ENCODE assay signal across 20 cellular contexts in genomic region chr12:107593713-107594381, GRCh38.
DNase-seq lines count a peak whose midpoint lies in the region; ATAC-seq, FAIRE-seq and TF ChIP-seq lines count a peak whose summit lies in the region.
"Had no signal": no experiment of that assay in that cellular context is flagged by ENCODE, and none has a peak within 500 bp of the region (broad histone marks: within the 10 kb centered on the region; RNA-seq: fewer than 3 reads in every experiment).

No MANE protein-coding gene starts in this region.

- no peak for TF ChIP-seq CTCF in A549 (IDR thresholded peaks at IDR 0.05)

- no peak for FAIRE-seq in A549 (lab: Jason Lieb, UNC)

- WGBS in A549 (ENCODE audit: missing lambda C conversion rate), result 75% methylated on average over 7 of the region's 7 CpGs

- TF ChIP-seq RAD21 in A549 (conservative IDR thresholded peaks at IDR 0.05 in 1 of 2, IDR thresholded peaks at IDR 0.05 in 1 of 2) (no peak), Ishikawa (IDR thresholded peaks at IDR 0.05; ENCODE audit: low read depth) (no peak)

- H3K27me3 Mint-ChIP-seq in CD8-positive, alpha-beta memory T cell, result peaks cover 0 to 3% of the 10 kb centered on the region in 2 donors
- no peaks in the 10 kb centered on the region for H3K27me3 Mint-ChIP-seq in activated T-cell treated with anti-CD3 and anti-CD28 coated beads, Interleukin-2, amount 50 U/mL, for 24 hours
- H3K27me3 Mint-ChIP-seq: activated naive CD8-positive, alpha-beta T cell treated with anti-CD3 and anti-CD28 coated beads, Interleukin-2, amount 10 ng/mL, durations not matched to agents 7 days and 5 days; effector memory CD8-positive, alpha-beta T cell had no signal

- no peak overlapping the region for H3K4me3 ChIP-seq in A549
- H3K4me3 ChIP-seq in CD8-positive, alpha-beta memory T cell (ENCODE audit: low read length), result no peak overlapping the region
- H3K4me3 ChIP-seq: breast epithelium had no signal

- CTCF ChIA-PET in A549 (lab: Yijun Ruan, JAX), result interaction anchor here (1.5 to 2.7 kb wide), 3 partner anchors 14 to 462 kb away, joined by 3 to 10 read pairs (median 5); no protein-coding TSS in a partner anchor
- CTCF ChIA-PET in CD8-positive, alpha-beta memory T cell (lab: Charles Lee), result no interaction called here

- no peaks in the 10 kb centered on the region for H3K27me3 ChIP-seq in CD8-positive, alpha-beta memory T cell (ENCODE audit: insufficient read depth, low read length, poor library complexity, severe bottlenecking)
- H3K27me3 ChIP-seq: breast epithelium had no signal

- H3K4me2 ChIP-seq in A549, result no peak overlapping the region

- H3K4me1 Mint-ChIP-seq in CD8-positive, alpha-beta memory T cell, result no peaks in the 10 kb centered on the region
- H3K4me1 Mint-ChIP-seq in activated T-cell treated with anti-CD3 and anti-CD28 coated beads, Interleukin-2, amount 50 U/mL, for 24 hours (ENCODE audit: low read depth), result no peaks in the 10 kb centered on the region
- H3K4me1 Mint-ChIP-seq: activated naive CD8-positive, alpha-beta T cell treated with anti-CD3 and anti-CD28 coated beads, Interleukin-2, amount 10 ng/mL, durations not matched to agents 7 days and 5 days had no signal

- H3K36me3 ChIP-seq in CD8-positive, alpha-beta memory T cell (ENCODE audit: insufficient read depth, low read length), result no peaks in the 10 kb centered on the region
- H3K36me3 ChIP-seq: breast epithelium had no signal

- POLR2A ChIA-PET in A549 (lab: Yijun Ruan, JAX), result no interaction called here
- POLR2A ChIA-PET in CD8-positive, alpha-beta memory T cell (lab: Charles Lee), result no interaction called here

- H3K36me3 Mint-ChIP-seq in CD8-positive, alpha-beta memory T cell, result peaks cover 0 to 30% (median 13%) of the 10 kb centered on the region in 3 donors
- peaks cover 35% of the 10 kb centered on the region for H3K36me3 Mint-ChIP-seq in activated T-cell treated with anti-CD3 and anti-CD28 coated beads, Interleukin-2, amount 50 U/mL, for 24 hours (ENCODE audit: low read depth)

- no peak for TF ChIP-seq POLR2A in A549 (IDR thresholded peaks at IDR 0.05; ENCODE audit: low read length)

- TF ChIP-seq EP300 in A549 (IDR thresholded peaks at IDR 0.05), result no peak
- TF ChIP-seq EP300 in Ishikawa (IDR thresholded peaks at IDR 0.05; ENCODE audit: borderline replicate concordance), result no peak

- H3K27ac ChIP-seq in A549, result no peak overlapping the region
- H3K27ac ChIP-seq in CD8-positive, alpha-beta memory T cell (ENCODE audit: low read depth, low read length), result no peak overlapping the region
- H3K27ac ChIP-seq: breast epithelium, HL-60 had no signal

- H3K4me3 Mint-ChIP-seq in CD8-positive, alpha-beta memory T cell, result no peak overlapping the region
- H3K4me3 Mint-ChIP-seq in activated T-cell treated with anti-CD3 and anti-CD28 coated beads, Interleukin-2, amount 50 U/mL, for 24 hours, result no peak overlapping the region
- H3K4me3 Mint-ChIP-seq: activated naive CD8-positive, alpha-beta T cell treated with anti-CD3 and anti-CD28 coated beads, Interleukin-2, amount 10 ng/mL, durations not matched to agents 7 days and 5 days; effector memory CD8-positive, alpha-beta T cell; T-helper 2 cell treated with Interferon-gamma antibody and Interleukin-4, amounts not matched to agents 5 μg/mL and 100 μg/mL, for 36 hours had no signal

- ATAC-seq in A549, result no peak
- ATAC-seq: effector memory CD8-positive, alpha-beta T cell; left colon; Right ventricle myocardium inferior had no signal

- peaks cover 16% of the 10 kb centered on the region for H3K9me3 ChIP-seq in A549
- peaks cover 6% of the 10 kb centered on the region for H3K9me3 ChIP-seq in CD8-positive, alpha-beta memory T cell (ENCODE audit: low read length)

- H3K9me3 Mint-ChIP-seq in CD8-positive, alpha-beta memory T cell, result peaks cover 6 to 19% (median 8%) of the 10 kb centered on the region in 5 donors
- peaks cover 23% of the 10 kb centered on the region for H3K9me3 Mint-ChIP-seq in activated T-cell treated with anti-CD3 and anti-CD28 coated beads, Interleukin-2, amount 50 U/mL, for 24 hours

- no peaks in the 10 kb centered on the region; the same call in 2 of the 3 replicates for H3K4me1 ChIP-seq in A549
- H3K4me1 ChIP-seq in CD8-positive, alpha-beta memory T cell (ENCODE audit: insufficient read depth, low read length), result no peaks in the 10 kb centered on the region
- H3K4me1 ChIP-seq: breast epithelium had no signal

- no peak overlapping the region for H3K27ac Mint-ChIP-seq in CD8-positive, alpha-beta memory T cell
- H3K27ac Mint-ChIP-seq in activated T-cell treated with anti-CD3 and anti-CD28 coated beads, Interleukin-2, amount 50 U/mL, for 24 hours, result no peak overlapping the region
- H3K27ac Mint-ChIP-seq: activated naive CD8-positive, alpha-beta T cell treated with anti-CD3 and anti-CD28 coated beads, Interleukin-2, amount 10 ng/mL, durations not matched to agents 7 days and 5 days; effector memory CD8-positive, alpha-beta T cell; T-helper 2 cell treated with Interferon-gamma antibody and Interleukin-4, amounts not matched to agents 5 μg/mL and 100 μg/mL, for 36 hours had no signal

- DNase-seq in A549 (ENCODE audit: low read depth in 1 of 2, low spot score in 1 of 2) (peak in 1 of 2 experiments; percentile 52), Daoy (ENCODE audit: low read depth) (peak; percentile 48), SW480 (ENCODE audit: low spot score) (peak; percentile 4), NK-92 (lab: John Stamatoyannopoulos, UW; ENCODE audit: unreplicated experiment) (no peak), NCI-H1417 treated with DMSO at 0.1 percent for 48 hours (lab: John Stamatoyannopoulos, UW) (no peak)
- no peak for DNase-seq in CD8-positive, alpha-beta memory T cell
- DNase-seq in activated T-cell treated with anti-CD3 and anti-CD28 coated beads, Interleukin-2, amount 50 U/mL, for 24 hours, result no peak
- DNase-seq: activated CD4-positive, alpha-beta T cell treated with anti-CD3 and anti-CD28 coated beads, Interleukin-2, amount 50 U/mL, for 1 hour; activated naive CD8-positive, alpha-beta T cell treated with anti-CD3 and anti-CD28 coated beads, Interleukin-2, amount 10 ng/mL, durations not matched to agents 7 days and 5 days; activated T-cell treated with anti-CD3 and anti-CD28 coated beads, Interleukin-2, amount 50 U/mL, for 48 hours; effector memory CD8-positive, alpha-beta T cell; hippocampal formation; left colon; NK-92 treated with Interleukin-12 subunit alpha and Interleukin-12 subunit beta, amount 100 ng/mL, for 24 hours; stimulated activated CD4-positive, alpha-beta T cell treated with anti-CD3 and anti-CD28 coated beads, Interleukin-2, amount 100 ng/mL, for 48 hours had no signal

TF ChIP-seq in A549, 52 proteins besides CTCF, POLR2A, EP300 and RAD21:
- TF ChIP-seq USF2 (IDR thresholded peaks at IDR 0.05), result peak; percentile 65
- TF ChIP-seq MAFK (IDR thresholded peaks at IDR 0.05; ENCODE audit: partially characterized antibody), result peak; percentile 89
- no peak for TF ChIP-seq MAZ (IDR thresholded peaks at IDR 0.05; ENCODE audit: borderline replicate concordance, low read depth, low read length)
TF ChIP-seq in A549: peak in this region for 2.

TF ChIP-seq in Ishikawa, 13 proteins besides CTCF, POLR2A, EP300 and RAD21:
- no peak for TF ChIP-seq YY1 (IDR thresholded peaks at IDR 0.05; ENCODE audit: low read depth)
- no peak for TF ChIP-seq CEBPB (IDR thresholded peaks at IDR 0.05)
- peak; percentile 91 for TF ChIP-seq USF1 (IDR thresholded peaks at IDR 0.05)
- no peak for TF ChIP-seq TCF12 (IDR thresholded peaks at IDR 0.05; ENCODE audit: low read depth)
- TF ChIP-seq ZBTB7A (IDR thresholded peaks at IDR 0.05; ENCODE audit: low read depth), result no peak
TF ChIP-seq in Ishikawa: peak in this region for 1.

Comparison
In these comparisons a context has a peak if more than half of its experiments do, and no peak if none do; other contexts are left out.
1. DNase-seq: peak in Daoy (single experiment) and SW480 (single experiment); none in NK-92 (single experiment), CD8-positive, alpha-beta memory T cell (0 of 5), activated T-cell treated with anti-CD3 and anti-CD28 coated beads, Interleukin-2, amount 50 U/mL, for 24 hours (single experiment) and NCI-H1417 treated with DMSO at 0.1 percent for 48 hours (single experiment).